Comparison of ENCODE assay signal across 8 cellular contexts in genomic region chr3:75552095-75552494, GRCh38.
DNase-seq lines count a peak whose midpoint lies in the region; ATAC-seq and TF ChIP-seq lines count a peak whose summit lies in the region.
"Not testable (repeated sequence)": the region's sequence is repeated elsewhere in the genome, so short reads cannot be mapped to it uniquely, and the experiment has no call there.

No MANE protein-coding gene starts in this region.

- not testable (repeated sequence) for H3K27me3 ChIP-seq in foreskin keratinocyte

- H3K36me3 Mint-ChIP-seq in nephron (ENCODE audit: low read depth), result not testable (repeated sequence)

- in situ Hi-C loops in astrocyte of the cerebellum (cut with HindIII; ENCODE audit: low sequenced_read_pairs), result not testable (repeated sequence)

- ATAC-seq in foreskin keratinocyte, result not testable (repeated sequence)

- peaks cover 42% of the 10 kb centered on the region for H3K9me3 Mint-ChIP-seq in nephron

- not testable (repeated sequence) for H3K4me1 ChIP-seq in foreskin keratinocyte

- TF ChIP-seq CTCF in astrocyte of the cerebellum (IDR thresholded peaks at IDR 0.05; ENCODE audit: low read depth, low read length, missing control alignments) (peak; percentile 52), foreskin keratinocyte (conservative IDR thresholded peaks at IDR 0.05) (peak; percentile 51), nephron (IDR thresholded peaks at IDR 0.05; ENCODE audit: unreplicated experiment in 3 of 3) (peak; percentile 19 to 33 (median 26))

- not testable (repeated sequence) for H3K4me3 ChIP-seq in astrocyte of the cerebellum (ENCODE audit: low read depth, low read length)

- H3K4me1 Mint-ChIP-seq in nephron, result not testable (repeated sequence)

- not testable (repeated sequence) for H3K27ac Mint-ChIP-seq in nephron

- not testable (repeated sequence) for H3K27ac ChIP-seq in foreskin keratinocyte

- peak; percentile 4 for DNase-seq in 8988T
- peak; percentile 31 for DNase-seq in EL
- peak; percentile 52 for DNase-seq in HT-29 (ENCODE audit: low spot score)
- peak; percentile 35 for DNase-seq in NCI-H2227 (lab: John Stamatoyannopoulos, UW; ENCODE audit: unreplicated experiment)
- DNase-seq in SW480 (ENCODE audit: low spot score), result peak; percentile 30
- DNase-seq in astrocyte of the cerebellum (ENCODE audit: low read depth), result peak; percentile 0
- peak in 1 of 2 donors; percentile 8 for DNase-seq in foreskin keratinocyte

- H3K4me3 Mint-ChIP-seq in nephron, result not testable (repeated sequence)

- not testable (repeated sequence) for H3K27me3 Mint-ChIP-seq in nephron (ENCODE audit: low read depth)
